11 cellular contexts compared by ENCODE assay signal in genomic region chr11:112050721-112051120, GRCh38. TPM values are rescaled to one million over a fixed set of nuclear protein-coding genes. Genes with fewer than 3 reads are reported as not detected.
A peak's percentile ranks its signal among the peaks of the same experiment; 100 is the strongest.
DNase-seq lines count a peak whose midpoint lies in the region; ATAC-seq, FAIRE-seq and TF ChIP-seq lines count a peak whose summit lies in the region.
"Had no signal": no experiment of that assay in that cellular context is flagged by ENCODE, and none has a peak within 500 bp of the region (broad histone marks: within the 10 kb centered on the region; RNA-seq: fewer than 3 reads in every experiment).

No MANE protein-coding gene starts in this region.

- no peak for TF ChIP-seq CTCF in keratinocyte (optimal IDR thresholded peaks at IDR 0.05 in 1 of 3, IDR thresholded peaks at IDR 0.05 in 1 of 3, conservative IDR thresholded peaks at IDR 0.05 in 1 of 3; ENCODE audit: extremely low read depth in 1 of 3, insufficient read depth in 2 of 3, low read length in 3 of 3)
- TF ChIP-seq CTCF in right lobe of liver (IDR thresholded peaks at IDR 0.05) = no peak

- no peaks in the 10 kb centered on the region for H3K79me2 ChIP-seq in keratinocyte (ENCODE audit: control insufficient read depth, insufficient read depth, low read length)

- 64% methylated on average over 3 of the region's 3 CpGs for WGBS in right lobe of liver (ENCODE audit: insufficient coverage, low coverage, low lambda C conversion rate, missing lambda C conversion rate)

- no peaks in the 10 kb centered on the region for H4K20me1 ChIP-seq in keratinocyte (ENCODE audit: control insufficient read depth, extremely low read depth, insufficient read depth, low read length)

- intact Hi-C loops in right lobe of liver (cut with DNase I) = no loop called here

- H3K4me3 ChIP-seq in keratinocyte (ENCODE audit: control insufficient read depth in 2 of 3, extremely low read depth in 1 of 3, insufficient read depth in 2 of 3, low read depth in 1 of 3, low read length in 3 of 3) (no peak overlapping the region), right lobe of liver (no peak overlapping the region)
- H3K4me3 ChIP-seq: Peyer's patch, sigmoid colon had no signal

- peaks cover 13% of the 10 kb centered on the region for H3K4me1 ChIP-seq in keratinocyte (ENCODE audit: control insufficient read depth, extremely low read depth, insufficient read depth, low read length)
- H3K4me1 ChIP-seq in right lobe of liver = no peaks in the 10 kb centered on the region
- H3K4me1 ChIP-seq: Peyer's patch, sigmoid colon had no signal

- no peak overlapping the region for H3K9ac ChIP-seq in keratinocyte (ENCODE audit: control insufficient read depth, extremely low read depth, insufficient read depth, low read length)

- no peak for TF ChIP-seq POLR2A in right lobe of liver (IDR thresholded peaks at IDR 0.05)

- H3K9me1 ChIP-seq in keratinocyte (ENCODE audit: control insufficient read depth, extremely low read depth, insufficient read depth, low read length) = no peaks in the 10 kb centered on the region

- DNase-seq in keratinocyte (ENCODE audit: low read depth, low spot score) = no peak
- DNase-seq in cortex of kidney (lab: John Stamatoyannopoulos, UW) = no peak
- no peak for DNase-seq in GOT3 (lab: John Stamatoyannopoulos, UW)
- DNase-seq in right lobe of liver = no peak
- DNase-seq: DND-41, NCI-H1417 treated with DMSO at 0.1 percent for 48 hours, Peyer's patch, sigmoid colon had no signal

- no peak overlapping the region for H3K4me2 ChIP-seq in keratinocyte (ENCODE audit: control insufficient read depth, extremely low read depth, insufficient read depth, low read depth, low read length)

- H3K9me3 ChIP-seq in keratinocyte (ENCODE audit: control insufficient read depth, low read depth, low read length) (no peaks in the 10 kb centered on the region), right lobe of liver (no peaks in the 10 kb centered on the region)
- H3K9me3 ChIP-seq: Peyer's patch, sigmoid colon had no signal

- no peak overlapping the region for H3K27ac ChIP-seq in keratinocyte (ENCODE audit: control insufficient read depth, insufficient read depth, low read length)
- no peak overlapping the region for H3K27ac ChIP-seq in right lobe of liver
- H3K27ac ChIP-seq: sigmoid colon had no signal

- ATAC-seq in GM18909 (IDR thresholded peaks at IDR 0.05; ENCODE audit: poor library complexity, unreplicated experiment) = peak; percentile 75
- ATAC-seq in GM21717 (IDR thresholded peaks at IDR 0.05; ENCODE audit: unreplicated experiment) = peak; percentile 91
- ATAC-seq in HG03196 (IDR thresholded peaks at IDR 0.05; ENCODE audit: unreplicated experiment) = peak; percentile 57
- no peak for ATAC-seq in right lobe of liver

- no peak overlapping the region for H2AFZ ChIP-seq in keratinocyte (ENCODE audit: control insufficient read depth, low read length)

- H3K36me3 ChIP-seq in keratinocyte (ENCODE audit: control insufficient read depth in 2 of 2, extremely low read depth in 1 of 2, insufficient read depth in 2 of 2, low read length in 2 of 2) (peaks cover 10 to 19% of the 10 kb centered on the region in 2 experiments), right lobe of liver (peaks cover 5 to 67% (median 25%) of the 10 kb centered on the region in 4 donors)

- FAIRE-seq in keratinocyte (lab: Jason Lieb, UNC) = peak; percentile 5

- dilution Hi-C loops in keratinocyte (cut with MboI; ENCODE audit: extremely low pct_ligation_motif_present, low sequenced_read_pairs) = no loop called here

- no peaks in the 10 kb centered on the region for H3K27me3 ChIP-seq in keratinocyte (ENCODE audit: control insufficient read depth, extremely low read depth, insufficient read depth, low read length)
- H3K27me3 ChIP-seq in right lobe of liver = no peaks in the 10 kb centered on the region
- H3K27me3 ChIP-seq: Peyer's patch, sigmoid colon had no signal

RNA-seq across cellular contexts. Expression of gene PIH1D2, which starts 23.1 kb away (rescaled TPM):
- polyA plus RNA-seq in keratinocyte = 1.2 to 2.0 TPM (median 1.9 TPM) in 3 replicates
- 0.50 TPM for polyA plus RNA-seq in keratinocyte (2011; ENCODE audit: low read depth)
- 1.0 and 2.2 TPM in 2 replicates for polyA plus RNA-seq in keratinocyte (2011; cell fraction: cytosol; rRNA removed)
- 1.6 and 1.8 TPM in 2 replicates for polyA plus RNA-seq in keratinocyte (2011; cell fraction: nucleus; rRNA removed)
- 1.0 and 1.6 TPM in 2 replicates for polyA plus RNA-seq in keratinocyte (2012; ENCODE audit: low replicate concordance)
- polyA minus RNA-seq in keratinocyte = 0.79 to 3.0 TPM (median 0.93 TPM) in 3 replicates
- not detected for polyA minus RNA-seq in keratinocyte (2011; cell fraction: cytosol; rRNA and poly(A)+ RNA removed)
- 0.42 TPM in 1 of 2 replicates, not detected in the other for polyA minus RNA-seq in keratinocyte (2011; cell fraction: nucleus; rRNA and poly(A)+ RNA removed)
- total RNA-seq in right lobe of liver = under 1 TPM; 0.37 to 0.80 (median 0.37) TPM

RNA-seq across cellular contexts. Expression of gene NKAPD1, which starts 23.4 kb away (rescaled TPM):
- 13.1 to 23.3 TPM (median 18.9 TPM) in 3 replicates for polyA plus RNA-seq in keratinocyte
- 65.2 TPM for polyA plus RNA-seq in keratinocyte (2011; ENCODE audit: low read depth)
- 16.1 and 17.1 TPM in 2 replicates for polyA plus RNA-seq in keratinocyte (2011; cell fraction: cytosol; rRNA removed)
- 8.4 and 12.9 TPM in 2 replicates for polyA plus RNA-seq in keratinocyte (2011; cell fraction: nucleus; rRNA removed)
- polyA plus RNA-seq in keratinocyte (2012; ENCODE audit: low replicate concordance) = 15.7 and 17.6 TPM in 2 replicates
- 2.6 to 10.6 TPM (median 7.0 TPM) in 3 replicates for polyA minus RNA-seq in keratinocyte
- 14.4 TPM for polyA minus RNA-seq in keratinocyte (2011; cell fraction: cytosol; rRNA and poly(A)+ RNA removed)
- polyA minus RNA-seq in keratinocyte (2011; cell fraction: nucleus; rRNA and poly(A)+ RNA removed) = 4.1 and 6.4 TPM in 2 replicates
- total RNA-seq in right lobe of liver = 1 to 10 TPM; 4.7 to 7.7 (median 6.0) TPM

RNA-seq across cellular contexts. Expression of gene DLAT, which starts 25.5 kb away (rescaled TPM):
- polyA plus RNA-seq in keratinocyte = 23.3 to 41.9 TPM (median 40.2 TPM) in 3 replicates
- polyA plus RNA-seq in keratinocyte (2011; ENCODE audit: low read depth) = 9.9 TPM
- 26.8 and 42.4 TPM in 2 replicates for polyA plus RNA-seq in keratinocyte (2011; cell fraction: cytosol; rRNA removed)
- polyA plus RNA-seq in keratinocyte (2011; cell fraction: nucleus; rRNA removed) = 23.1 and 29.2 TPM in 2 replicates
- 15.0 and 30.5 TPM in 2 replicates for polyA plus RNA-seq in keratinocyte (2012; ENCODE audit: low replicate concordance)
- polyA minus RNA-seq in keratinocyte = 15.5 to 33.0 TPM (median 20.9 TPM) in 3 replicates
- 35.7 TPM for polyA minus RNA-seq in keratinocyte (2011; cell fraction: cytosol; rRNA and poly(A)+ RNA removed)
- polyA minus RNA-seq in keratinocyte (2011; cell fraction: nucleus; rRNA and poly(A)+ RNA removed) = 13.1 and 23.7 TPM in 2 replicates
- total RNA-seq in right lobe of liver = 10 to 100 TPM; 10.8 to 37.4 (median 23.3) TPM

RNA-seq across cellular contexts. Expression of gene TIMM8B, which starts 35.8 kb away (rescaled TPM):
- 91.7 to 151 TPM (median 126 TPM) in 3 replicates for polyA plus RNA-seq in keratinocyte
- polyA plus RNA-seq in keratinocyte (2011; ENCODE audit: low read depth) = 34.7 TPM
- polyA plus RNA-seq in keratinocyte (2011; cell fraction: cytosol; rRNA removed) = 102 and 111 TPM in 2 replicates
- 31.0 and 32.2 TPM in 2 replicates for polyA plus RNA-seq in keratinocyte (2011; cell fraction: nucleus; rRNA removed)
- 56.7 and 97.6 TPM in 2 replicates for polyA plus RNA-seq in keratinocyte (2012; ENCODE audit: low replicate concordance)
- 36.8 to 46.5 TPM (median 42.5 TPM) in 3 replicates for polyA minus RNA-seq in keratinocyte
- 24.2 TPM for polyA minus RNA-seq in keratinocyte (2011; cell fraction: cytosol; rRNA and poly(A)+ RNA removed)
- 7.5 TPM in 2 replicates for polyA minus RNA-seq in keratinocyte (2011; cell fraction: nucleus; rRNA and poly(A)+ RNA removed)
- 10 to 100 TPM; 27.9 to 36.6 (median 31.4) TPM for total RNA-seq in right lobe of liver

RNA-seq across cellular contexts. Expression of gene SDHD, which starts 36.0 kb away (rescaled TPM):
- 101 to 126 TPM (median 121 TPM) in 3 replicates for polyA plus RNA-seq in keratinocyte
- polyA plus RNA-seq in keratinocyte (2011; ENCODE audit: low read depth) = 13.8 TPM
- 112 and 120 TPM in 2 replicates for polyA plus RNA-seq in keratinocyte (2011; cell fraction: cytosol; rRNA removed)
- polyA plus RNA-seq in keratinocyte (2011; cell fraction: nucleus; rRNA removed) = 92.5 and 93.9 TPM in 2 replicates
- 74.3 and 78.7 TPM in 2 replicates for polyA plus RNA-seq in keratinocyte (2012; ENCODE audit: low replicate concordance)
- 171 to 255 TPM (median 235 TPM) in 3 replicates for polyA minus RNA-seq in keratinocyte
- 47.4 TPM for polyA minus RNA-seq in keratinocyte (2011; cell fraction: cytosol; rRNA and poly(A)+ RNA removed)
- 20.9 and 25.8 TPM in 2 replicates for polyA minus RNA-seq in keratinocyte (2011; cell fraction: nucleus; rRNA and poly(A)+ RNA removed)
- total RNA-seq in right lobe of liver = 100 to 1,000 TPM; 114 to 191 (median 130) TPM

Comparison
In these comparisons a context has a peak if more than half of its experiments do, and no peak if none do; other contexts are left out.
1. ATAC-seq: peak in GM18909 (single experiment), GM21717 (single experiment) and HG03196 (single experiment); none in right lobe of liver (0 of 4).